Comparison of ENCODE assay signal across 14 cellular contexts in genomic region chr2:74009577-74009976, GRCh38. TPM values are rescaled to one million over a fixed set of nuclear protein-coding genes. Genes with fewer than 3 reads are reported as not detected.
DNase-seq lines count a peak whose midpoint lies in the region; ATAC-seq and TF ChIP-seq lines count a peak whose summit lies in the region.
"Had no signal": no experiment of that assay in that cellular context is flagged by ENCODE, and none has a peak within 500 bp of the region (broad histone marks: within the 10 kb centered on the region; RNA-seq: fewer than 3 reads in every experiment).

No MANE protein-coding gene starts in this region.

- no peaks in the 10 kb centered on the region for H3K9me3 ChIP-seq in WERI-Rb-1 (ENCODE audit: severe bottlenecking)
- H3K9me3 ChIP-seq: Caco-2, psoas muscle had no signal

- DNase-seq in activated CD8-positive, alpha-beta memory T cell treated with anti-CD3 and anti-CD28 coated beads, Interleukin-2, amount 50 U/mL, for 48 hours = peak; percentile 41
- DNase-seq in activated CD8-positive, alpha-beta memory T cell treated with anti-CD3 and anti-CD28 coated beads, Interleukin-2, amount 50 U/mL, for 4 hours = no peak
- DNase-seq in WERI-Rb-1 (peak; percentile 13), mesendoderm (no peak), OCI-M2 (lab: John Stamatoyannopoulos, UW; ENCODE audit: unreplicated experiment) (no peak), NCI-H146 (lab: John Stamatoyannopoulos, UW) (no peak)
- DNase-seq: activated naive CD8-positive, alpha-beta T cell treated with anti-CD3 and anti-CD28 coated beads for 36 hours; Kasumi-1; NCI-H187; psoas muscle had no signal

- H3K27me3 Mint-ChIP-seq in stimulated activated memory B cell treated with anti-CD40 and anti-IgM and Interleukin-4, amounts not matched to agents 10 μg/mL and 1 μg/mL and 100 μg/mL, for 72 hours = no peaks in the 10 kb centered on the region
- H3K27me3 Mint-ChIP-seq: activated naive CD8-positive, alpha-beta T cell treated with anti-CD3 and anti-CD28 coated beads for 36 hours had no signal

- no peak overlapping the region for H2BK5ac ChIP-seq in mesendoderm (ENCODE audit: low read length)

- H3K4me3 ChIP-seq in WERI-Rb-1 (ENCODE audit: low read depth, low read length) (no peak overlapping the region), mesendoderm (ENCODE audit: low read length) (no peak overlapping the region)
- H3K4me3 ChIP-seq: psoas muscle had no signal

- no peak for TF ChIP-seq CTCF in WERI-Rb-1 (IDR thresholded peaks at IDR 0.05; ENCODE audit: low read depth, low read length)

- no peak overlapping the region for H4K5ac ChIP-seq in mesendoderm (ENCODE audit: low read length)

- H3K4me1 ChIP-seq in mesendoderm (ENCODE audit: control insufficient read depth, low read depth, low read length) = peaks cover 30% of the 10 kb centered on the region

- peaks cover 56% of the 10 kb centered on the region for H3K4me1 Mint-ChIP-seq in stimulated activated memory B cell treated with anti-CD40 and anti-IgM and Interleukin-4, amounts not matched to agents 10 μg/mL and 1 μg/mL and 100 μg/mL, for 72 hours

- peaks cover 43% of the 10 kb centered on the region for H3K36me3 Mint-ChIP-seq in stimulated activated memory B cell treated with anti-CD40 and anti-IgM and Interleukin-4, amounts not matched to agents 10 μg/mL and 1 μg/mL and 100 μg/mL, for 72 hours

- H3K79me1 ChIP-seq in mesendoderm (ENCODE audit: low read length) = peaks cover 25% of the 10 kb centered on the region

- H3K4me3 Mint-ChIP-seq in stimulated activated memory B cell treated with anti-CD40 and anti-IgM and Interleukin-4, amounts not matched to agents 10 μg/mL and 1 μg/mL and 100 μg/mL, for 72 hours = no peak overlapping the region
- H3K4me3 Mint-ChIP-seq: activated naive CD8-positive, alpha-beta T cell treated with anti-CD3 and anti-CD28 coated beads for 36 hours had no signal

- no peak overlapping the region for H3K9ac ChIP-seq in mesendoderm (ENCODE audit: low read length)

- peak overlapping the region; percentile 16 for H3K27ac Mint-ChIP-seq in stimulated activated memory B cell treated with anti-CD40 and anti-IgM and Interleukin-4, amounts not matched to agents 10 μg/mL and 1 μg/mL and 100 μg/mL, for 72 hours
- H3K27ac Mint-ChIP-seq: activated naive CD8-positive, alpha-beta T cell treated with anti-CD3 and anti-CD28 coated beads for 36 hours had no signal

- H3K56ac ChIP-seq in mesendoderm (ENCODE audit: low read length) = no peak overlapping the region

- H2BK15ac ChIP-seq in mesendoderm (replicated peaks; ENCODE audit: low read depth) = no peak overlapping the region

- H3K4me2 ChIP-seq in mesendoderm (ENCODE audit: low read length) = no peak overlapping the region

- H3K23ac ChIP-seq in mesendoderm (ENCODE audit: low read length) = peak overlapping the region; percentile 51

- H3K36me3 ChIP-seq in WERI-Rb-1 = peaks cover 60% of the 10 kb centered on the region
- no peaks in the 10 kb centered on the region for H3K36me3 ChIP-seq in mesendoderm (ENCODE audit: control insufficient read depth, insufficient read depth, low read length)

- no peak overlapping the region for H2BK120ac ChIP-seq in mesendoderm (ENCODE audit: low read depth, low read length)

- ATAC-seq in stimulated activated memory B cell treated with anti-CD40 and anti-IgM and Interleukin-4, amounts not matched to agents 10 μg/mL and 1 μg/mL and 100 μg/mL, for 72 hours = no peak
- ATAC-seq in GM18517 (IDR thresholded peaks at IDR 0.05; ENCODE audit: unreplicated experiment) = no peak

- H3K27me3 ChIP-seq in WERI-Rb-1 (ENCODE audit: insufficient read depth, low read depth, severe bottlenecking) (no peaks in the 10 kb centered on the region), mesendoderm (ENCODE audit: insufficient read depth, low read length, poor library complexity) (no peaks in the 10 kb centered on the region)

- no peak overlapping the region for H3K18ac ChIP-seq in mesendoderm (ENCODE audit: low read length)

- H3K9me3 Mint-ChIP-seq in stimulated activated memory B cell treated with anti-CD40 and anti-IgM and Interleukin-4, amounts not matched to agents 10 μg/mL and 1 μg/mL and 100 μg/mL, for 72 hours = no peaks in the 10 kb centered on the region
- H3K9me3 Mint-ChIP-seq: activated naive CD8-positive, alpha-beta T cell treated with anti-CD3 and anti-CD28 coated beads for 36 hours had no signal

- no peak overlapping the region for H3K4ac ChIP-seq in mesendoderm (ENCODE audit: low read depth, low read length)

- H3K79me2 ChIP-seq in mesendoderm (ENCODE audit: control insufficient read depth, insufficient read depth, low read length) = peaks cover 21% of the 10 kb centered on the region

- H3K27ac ChIP-seq in WERI-Rb-1 (no peak overlapping the region; the same call in 1 of the 2 replicates), mesendoderm (ENCODE audit: low read depth, low read length) (no peak overlapping the region)
- H3K27ac ChIP-seq: HL-60, psoas muscle had no signal

- peak overlapping the region; percentile 57 for H2AK5ac ChIP-seq in mesendoderm (ENCODE audit: low read length)

- H4K8ac ChIP-seq in mesendoderm (ENCODE audit: low read depth, low read length) = no peak overlapping the region

RNA-seq across cellular contexts. Expression of gene TET3, which starts 24.9 kb away (rescaled TPM):
- polyA plus RNA-seq in mesendoderm (2013, experiment 1 of 2) = 7.5 TPM
- polyA plus RNA-seq in mesendoderm (2013, experiment 2 of 2) = 6.9 TPM

Comparison
In these comparisons a context has a peak if more than half of its experiments do, and no peak if none do; other contexts are left out.
1. DNase-seq: peak in activated CD8-positive, alpha-beta memory T cell treated with anti-CD3 and anti-CD28 coated beads, Interleukin-2, amount 50 U/mL, for 48 hours (single experiment) and WERI-Rb-1 (single experiment); none in activated CD8-positive, alpha-beta memory T cell treated with anti-CD3 and anti-CD28 coated beads, Interleukin-2, amount 50 U/mL, for 4 hours (single experiment), mesendoderm (single experiment), OCI-M2 (single experiment) and NCI-H146 (single experiment).